Comparison of ENCODE assay signal across 20 cellular contexts in the genomic region with DNA sequence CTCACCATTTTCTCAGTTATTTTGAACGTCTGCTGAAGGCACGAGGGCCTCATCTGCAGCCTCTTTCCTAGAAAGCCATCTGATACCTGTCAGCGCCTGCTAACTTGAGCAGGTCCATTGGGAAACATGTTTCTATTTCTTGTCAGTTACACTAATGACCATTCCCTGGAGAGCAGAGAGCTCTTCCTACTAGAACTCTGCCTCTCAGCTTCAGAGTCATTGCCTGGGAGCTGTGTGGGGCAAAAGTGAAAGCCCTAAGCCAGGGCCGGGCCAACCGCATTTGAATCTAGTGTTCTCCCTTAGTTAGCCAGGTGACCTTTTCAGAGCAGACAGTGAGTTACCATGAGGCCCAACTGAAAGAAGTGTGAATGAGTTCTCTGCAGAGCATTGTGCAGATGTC.
"Had no signal": no experiment of that assay in that cellular context is flagged by ENCODE, and none has a peak within 500 bp of the region (broad histone marks: within the 10 kb centered on the region; RNA-seq: fewer than 3 reads in every experiment).

No MANE protein-coding gene starts in this region.

- H3K4me2 ChIP-seq: hepatocyte had no signal

- H2AFZ ChIP-seq: hepatocyte had no signal

- H3K9me3 ChIP-seq: prostate gland, thyroid gland had no signal

- H3K27ac ChIP-seq: hepatocyte, prostate gland, thyroid gland had no signal

- H3K36me3 ChIP-seq: prostate gland, thyroid gland had no signal

- H3K79me2 ChIP-seq: hepatocyte had no signal

- DNase-seq: activated CD4-positive, alpha-beta T cell treated with anti-CD3 and anti-CD28 coated beads for 1 hour; activated CD4-positive, alpha-beta T cell treated with anti-CD3 and anti-CD28 coated beads, Interleukin-2, amount 50 U/mL, for 4 hours; activated CD8-positive, alpha-beta memory T cell treated with anti-CD3 and anti-CD28 coated beads, Interleukin-2, amount 10 ng/mL, durations not matched to agents 7 days and 5 days; activated effector memory CD4-positive, alpha-beta T cell treated with Interleukin-2 at 50 U/mL for 16 hours; activated naive CD4-positive, alpha-beta T cell treated with anti-CD3 and anti-CD28 coated beads, Interleukin-2, amount 50 U/mL, for 16 hours; activated T-cell treated with anti-CD3 and anti-CD28 coated beads, Interleukin-2, amount 50 U/mL, for 1 hour; mammary epithelial cell; naive thymus-derived CD4-positive, alpha-beta T cell; occipital lobe; T-cell; T1000; thyroid gland had no signal

- H3K4me3 ChIP-seq: hepatocyte, prostate gland, thyroid gland had no signal

- FAIRE-seq: astrocyte, bronchial epithelial cell, colon, keratinocyte had no signal

- ATAC-seq: activated CD8-positive, alpha-beta memory T cell treated with anti-CD3 and anti-CD28 coated beads, Interleukin-2, amount 10 ng/mL, durations not matched to agents 7 days and 5 days; left lobe of liver; naive thymus-derived CD4-positive, alpha-beta T cell; sciatic nerve; T-cell had no signal

- H3K27me3 ChIP-seq: hepatocyte, thyroid gland had no signal
